ENCODE assay signal across 15 cellular contexts in genomic region chr4:72432282-72432681, GRCh38.
DNase-seq lines count a peak whose midpoint lies in the region; FAIRE-seq and TF ChIP-seq lines count a peak whose summit lies in the region.
"Had no signal": no experiment of that assay in that cellular context is flagged by ENCODE, and none has a peak within 500 bp of the region (broad histone marks: within the 10 kb centered on the region; RNA-seq: fewer than 3 reads in every experiment).

No MANE protein-coding gene starts in this region.

- FAIRE-seq in bronchial epithelial cell (lab: Jason Lieb, UNC): no peak
- FAIRE-seq: D721Med, HepG2 had no signal

- H3K27me3 ChIP-seq in bronchial epithelial cell (ENCODE audit: control insufficient read depth, insufficient read depth, low read length): no peaks in the 10 kb centered on the region
- H3K27me3 ChIP-seq: BE2C had no signal

- TF ChIP-seq CTCF in bronchial epithelial cell (IDR thresholded peaks at IDR 0.05; ENCODE audit: insufficient read depth, low read length, severe bottlenecking): no peak

- H3K4me3 ChIP-seq in bronchial epithelial cell (ENCODE audit: low read depth, low read length): no peak overlapping the region

- H3K36me3 ChIP-seq in bronchial epithelial cell (ENCODE audit: control insufficient read depth, insufficient read depth, low read length): no peaks in the 10 kb centered on the region
- H3K36me3 ChIP-seq: BE2C had no signal

- DNase-seq in EH (ENCODE audit: low read depth) (peak; percentile 6), OCI-M1 (lab: John Stamatoyannopoulos, UW) (peak; percentile 6), bronchial epithelial cell (ENCODE audit: low read depth) (peak; percentile 5), SIG-M5 (lab: John Stamatoyannopoulos, UW) (no peak)
- DNase-seq in stimulated activated CD4-positive, alpha-beta T cell treated with anti-CD3 and anti-CD28 coated beads, Interleukin-12 subunit alpha, Interleukin-12 subunit beta, amount 100 ng/mL, for 4 hours: no peak
- DNase-seq in NK-92 treated with Interleukin-12 subunit alpha and Interleukin-12 subunit beta, amount 100 ng/mL, for 24 hours (lab: John Stamatoyannopoulos, UW): no peak
- DNase-seq: BE2C; C1 segment of cervical spinal cord; Caco-2; CD4-positive, alpha-beta T cell; GF-D8; GOT3; H7 had no signal

Comparison
In these comparisons a context has a peak if more than half of its experiments do, and no peak if none do; other contexts are left out.
1. DNase-seq: peak in EH (single experiment), OCI-M1 (single experiment) and bronchial epithelial cell (single experiment); none in stimulated activated CD4-positive, alpha-beta T cell treated with anti-CD3 and anti-CD28 coated beads, Interleukin-12 subunit alpha, Interleukin-12 subunit beta, amount 100 ng/mL, for 4 hours (single experiment), NK-92 treated with Interleukin-12 subunit alpha and Interleukin-12 subunit beta, amount 100 ng/mL, for 24 hours (single experiment) and SIG-M5 (single experiment).